1 cellular context compared by ENCODE assay signal in the genomic region with DNA sequence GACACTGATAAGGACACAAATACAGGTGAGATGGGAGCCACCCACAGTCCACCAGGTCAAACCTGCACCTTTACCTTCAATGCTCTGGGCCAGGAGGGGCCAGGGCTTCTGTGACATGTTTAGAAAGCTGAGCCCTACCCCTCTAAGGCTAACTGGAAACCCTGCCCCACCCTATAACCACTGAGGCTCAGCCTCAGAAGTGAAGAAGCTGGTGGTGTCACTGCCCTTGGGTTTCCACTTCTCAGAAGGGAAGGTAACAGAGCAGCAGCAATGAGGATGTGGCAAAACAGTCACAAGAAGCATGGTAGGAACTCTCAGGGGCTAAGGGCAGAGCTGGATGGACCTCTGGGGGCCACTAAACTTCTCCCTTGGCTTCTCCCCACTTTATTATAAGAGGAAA.
TF ChIP-seq lines count a peak whose summit lies in the region.

No MANE protein-coding gene starts in this region.

TF ChIP-seq in WTC11, 78 proteins besides CTCF, POLR2A, EP300 and RAD21 (continued from another document):
- no peak for TF ChIP-seq NFYB (CRISPR knock-in tag; conservative IDR thresholded peaks at IDR 0.05; ENCODE audit: low read depth)
- TF ChIP-seq, protein P1, sequence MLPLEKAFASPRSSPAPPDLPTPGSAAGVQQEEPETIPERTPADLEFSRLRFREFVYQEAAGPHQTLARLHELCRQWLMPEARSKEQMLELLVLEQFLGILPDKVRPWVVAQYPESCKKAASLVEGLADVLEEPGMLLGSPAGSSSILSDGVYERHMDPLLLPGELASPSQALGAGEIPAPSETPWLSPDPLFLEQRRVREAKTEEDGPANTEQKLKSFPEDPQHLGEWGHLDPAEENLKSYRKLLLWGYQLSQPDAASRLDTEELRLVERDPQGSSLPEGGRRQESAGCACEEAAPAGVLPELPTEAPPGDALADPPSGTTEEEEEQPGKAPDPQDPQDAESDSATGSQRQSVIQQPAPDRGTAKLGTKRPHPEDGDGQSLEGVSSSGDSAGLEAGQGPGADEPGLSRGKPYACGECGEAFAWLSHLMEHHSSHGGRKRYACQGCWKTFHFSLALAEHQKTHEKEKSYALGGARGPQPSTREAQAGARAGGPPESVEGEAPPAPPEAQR (CRISPR knock-in tag; IDR thresholded peaks at IDR 0.05) = no peak
- TF ChIP-seq NR1H2 (CRISPR knock-in tag; IDR thresholded peaks at IDR 0.05) = no peak
- TF ChIP-seq FOXP1 (CRISPR knock-in tag; IDR thresholded peaks at IDR 0.05; ENCODE audit: borderline replicate concordance) = no peak
- no peak for TF ChIP-seq HMGA2 (CRISPR knock-in tag; IDR thresholded peaks at IDR 0.05)
- TF ChIP-seq, protein P2, sequence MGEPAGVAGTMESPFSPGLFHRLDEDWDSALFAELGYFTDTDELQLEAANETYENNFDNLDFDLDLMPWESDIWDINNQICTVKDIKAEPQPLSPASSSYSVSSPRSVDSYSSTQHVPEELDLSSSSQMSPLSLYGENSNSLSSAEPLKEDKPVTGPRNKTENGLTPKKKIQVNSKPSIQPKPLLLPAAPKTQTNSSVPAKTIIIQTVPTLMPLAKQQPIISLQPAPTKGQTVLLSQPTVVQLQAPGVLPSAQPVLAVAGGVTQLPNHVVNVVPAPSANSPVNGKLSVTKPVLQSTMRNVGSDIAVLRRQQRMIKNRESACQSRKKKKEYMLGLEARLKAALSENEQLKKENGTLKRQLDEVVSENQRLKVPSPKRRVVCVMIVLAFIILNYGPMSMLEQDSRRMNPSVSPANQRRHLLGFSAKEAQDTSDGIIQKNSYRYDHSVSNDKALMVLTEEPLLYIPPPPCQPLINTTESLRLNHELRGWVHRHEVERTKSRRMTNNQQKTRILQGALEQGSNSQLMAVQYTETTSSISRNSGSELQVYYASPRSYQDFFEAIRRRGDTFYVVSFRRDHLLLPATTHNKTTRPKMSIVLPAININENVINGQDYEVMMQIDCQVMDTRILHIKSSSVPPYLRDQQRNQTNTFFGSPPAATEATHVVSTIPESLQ (CRISPR knock-in tag; IDR thresholded peaks at IDR 0.05) = no peak
- no peak for TF ChIP-seq FOXK1 (CRISPR knock-in tag; IDR thresholded peaks at IDR 0.05)
- TF ChIP-seq E2F1 (CRISPR knock-in tag; IDR thresholded peaks at IDR 0.05) = no peak
- TF ChIP-seq ZNF423 (CRISPR knock-in tag; IDR thresholded peaks at IDR 0.05) = no peak
- no peak for TF ChIP-seq ATF2 (CRISPR knock-in tag; IDR thresholded peaks at IDR 0.05; ENCODE audit: borderline replicate concordance, low read depth)
- TF ChIP-seq PREB (CRISPR knock-in tag; IDR thresholded peaks at IDR 0.05; ENCODE audit: borderline replicate concordance) = no peak
- TF ChIP-seq, protein P3, sequence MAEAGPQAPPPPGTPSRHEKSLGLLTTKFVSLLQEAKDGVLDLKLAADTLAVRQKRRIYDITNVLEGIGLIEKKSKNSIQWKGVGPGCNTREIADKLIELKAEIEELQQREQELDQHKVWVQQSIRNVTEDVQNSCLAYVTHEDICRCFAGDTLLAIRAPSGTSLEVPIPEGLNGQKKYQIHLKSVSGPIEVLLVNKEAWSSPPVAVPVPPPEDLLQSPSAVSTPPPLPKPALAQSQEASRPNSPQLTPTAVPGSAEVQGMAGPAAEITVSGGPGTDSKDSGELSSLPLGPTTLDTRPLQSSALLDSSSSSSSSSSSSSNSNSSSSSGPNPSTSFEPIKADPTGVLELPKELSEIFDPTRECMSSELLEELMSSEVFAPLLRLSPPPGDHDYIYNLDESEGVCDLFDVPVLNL (CRISPR knock-in tag; IDR thresholded peaks at IDR 0.05; ENCODE audit: borderline replicate concordance, low read depth) = no peak
- no peak for TF ChIP-seq TEAD1 (CRISPR knock-in tag; IDR thresholded peaks at IDR 0.05)
